ENCODE assay signal across 8 cellular contexts in genomic region chr5:40578501-40579451, GRCh38.
DNase-seq lines count a peak whose midpoint lies in the region; ATAC-seq and TF ChIP-seq lines count a peak whose summit lies in the region.

No MANE protein-coding gene starts in this region.

- H3K14ac ChIP-seq in mesenchymal stem cell (ENCODE audit: low read length in 2 of 2), result no peak overlapping the region

- peak; percentile 96 for ATAC-seq in GM18517 (IDR thresholded peaks at IDR 0.05; ENCODE audit: unreplicated experiment)
- peak; percentile 97 for ATAC-seq in HG02610 (IDR thresholded peaks at IDR 0.05; ENCODE audit: unreplicated experiment)
- peak; percentile 92 for ATAC-seq in PC-3

- no peak overlapping the region for H2BK12ac ChIP-seq in mesenchymal stem cell (ENCODE audit: low read length in 2 of 2)

- H4K91ac ChIP-seq in mesenchymal stem cell (ENCODE audit: low read length), result no peak overlapping the region

- TF ChIP-seq CTCF in PC-3 (conservative IDR thresholded peaks at IDR 0.05; ENCODE audit: low read depth, low read length), result no peak
- TF ChIP-seq CTCF in A673 (conservative IDR thresholded peaks at IDR 0.05; ENCODE audit: low read depth, low read length), result no peak

- H2BK5ac ChIP-seq in mesenchymal stem cell (ENCODE audit: low read depth, low read length, poor library complexity, severe bottlenecking), result no peak overlapping the region

- H3K27me3 ChIP-seq in PC-3 (ENCODE audit: low read length), result no peaks in the 10 kb centered on the region
- H3K27me3 ChIP-seq in mesenchymal stem cell (ENCODE audit: control insufficient read depth in 1 of 2, insufficient read depth in 1 of 2, low read length in 2 of 2), result no peaks in the 10 kb centered on the region
- H3K27me3 ChIP-seq in A673 (replicated peaks; ENCODE audit: insufficient read depth, low read depth, low read length, poor library complexity), result no peaks in the 10 kb centered on the region

- DNase-seq in PC-3 (peak; percentile 80), mesenchymal stem cell (peak; percentile 8), NCI-H1930 (lab: John Stamatoyannopoulos, UW) (no peak), A673 (ENCODE audit: low spot score) (no peak), NCI-H446 (lab: John Stamatoyannopoulos, UW) (no peak), kidney glomerular epithelial cell (lab: John Stamatoyannopoulos, UW) (no peak)

- intact Hi-C loops in PC-3 (cut with micrococcal nuclease) (loop anchor here (5.0 to 10.0 kb wide), 2 partner anchors 76 to 864 kb away; no protein-coding TSS in a partner anchor), A673 (cut with micrococcal nuclease; ENCODE audit: unreplicated experiment) (no loop called here)

- peaks cover 5% of the 10 kb centered on the region for H3F3A ChIP-seq in PC-3 (ENCODE audit: low read length, unreplicated experiment)

- BruUV-seq in PC-3 (replicated peaks; lab: Mats Ljungman, UMichigan) (no TSS peak), A673 (replicated peaks; lab: Mats Ljungman, UMichigan) (no TSS peak)

- WGBS in mesenchymal stem cell, result 82% methylated on average over 8 of the region's 9 CpGs

- POLR2A ChIA-PET in PC-3 (lab: Charles Lee; ENCODE audit: unreplicated experiment) (no interaction called here), A673 (lab: Charles Lee; ENCODE audit: low non-redundant PET) (no interaction called here)

- H2BK120ac ChIP-seq in mesenchymal stem cell (ENCODE audit: low read depth, low read length), result no peak overlapping the region

- H3K4ac ChIP-seq in mesenchymal stem cell (ENCODE audit: low read depth in 1 of 2, low read length in 2 of 2), result no peak overlapping the region

- H3K79me2 ChIP-seq in PC-3 (ENCODE audit: low read length), result no peaks in the 10 kb centered on the region

- H2BK15ac ChIP-seq in mesenchymal stem cell (ENCODE audit: low read depth, poor library complexity, severe bottlenecking), result no peak overlapping the region

- H2AK5ac ChIP-seq in mesenchymal stem cell (ENCODE audit: low read length, severe bottlenecking), result no peak overlapping the region

- CTCF ChIA-PET in PC-3 (lab: Charles Lee) (no interaction called here), A673 (lab: Charles Lee) (no interaction called here)

- H4K20me1 ChIP-seq in PC-3 (ENCODE audit: low read length), result no peaks in the 10 kb centered on the region

- H3K36me3 ChIP-seq in PC-3 (ENCODE audit: low read depth, low read length) (no peaks in the 10 kb centered on the region), mesenchymal stem cell (ENCODE audit: control insufficient read depth in 1 of 2, insufficient read depth in 2 of 2, low read depth in 1 of 2, low read length in 2 of 2) (no peaks in the 10 kb centered on the region), A673 (ENCODE audit: insufficient read depth, low read length, poor library complexity, severe bottlenecking) (no peaks in the 10 kb centered on the region)

- no peaks in the 10 kb centered on the region for H3K9me2 ChIP-seq in PC-3 (replicated peaks; ENCODE audit: low read length)

- H3K9me3 ChIP-seq in PC-3 (ENCODE audit: low read length) (no peaks in the 10 kb centered on the region), mesenchymal stem cell (ENCODE audit: control insufficient read depth, low read length) (no peaks in the 10 kb centered on the region), A673 (ENCODE audit: low read depth, low read length, poor library complexity, severe bottlenecking) (no peaks in the 10 kb centered on the region)

- H3K4me2 ChIP-seq in PC-3 (ENCODE audit: low read length), result peak overlapping the region; percentile 67
- H3K4me2 ChIP-seq in mesenchymal stem cell (ENCODE audit: low read length, poor library complexity, severe bottlenecking), result no peak overlapping the region

- H3K18ac ChIP-seq in mesenchymal stem cell (ENCODE audit: low read depth in 1 of 2, low read length in 2 of 2), result no peak overlapping the region

- H3K4me3 ChIP-seq in PC-3 (ENCODE audit: low read length) (peak overlapping the region; percentile 23; the same call in 1 of the 2 replicates), mesenchymal stem cell (ENCODE audit: insufficient read depth in 1 of 2, low read depth in 1 of 2, low read length in 2 of 2) (no peak overlapping the region), A673 (ENCODE audit: low read depth, low read length, poor library complexity, severe bottlenecking) (no peak overlapping the region)

- H3K4me1 ChIP-seq in PC-3 (ENCODE audit: insufficient read depth, low read length), result peaks cover 30% of the 10 kb centered on the region
- no peaks in the 10 kb centered on the region for H3K4me1 ChIP-seq in mesenchymal stem cell (ENCODE audit: control insufficient read depth, insufficient read depth, low read depth, low read length)
- no peaks in the 10 kb centered on the region for H3K4me1 ChIP-seq in A673 (ENCODE audit: insufficient read depth, low read length, poor library complexity, severe bottlenecking)

- no peaks in the 10 kb centered on the region for H3K79me1 ChIP-seq in mesenchymal stem cell (replicated peaks; ENCODE audit: low read length, poor library complexity, severe bottlenecking)

- no peak overlapping the region for H3K23ac ChIP-seq in mesenchymal stem cell (ENCODE audit: low read length in 2 of 2)

- H2AFZ ChIP-seq in PC-3 (ENCODE audit: low read length) (peak overlapping the region; percentile 13), mesenchymal stem cell (ENCODE audit: low read depth, low read length) (no peak overlapping the region)

- peak overlapping the region; percentile 56 for H3K9ac ChIP-seq in PC-3 (ENCODE audit: low read length)
- H3K9ac ChIP-seq in mesenchymal stem cell (ENCODE audit: low read length), result no peak overlapping the region

- H4K8ac ChIP-seq in mesenchymal stem cell (ENCODE audit: low read length), result no peak overlapping the region

- H3K27ac ChIP-seq in PC-3 (ENCODE audit: low read length) (peak overlapping the region; percentile 88), mesenchymal stem cell (ENCODE audit: low read length, poor library complexity, severe bottlenecking) (no peak overlapping the region), A673 (ENCODE audit: low read depth, low read length, poor library complexity, severe bottlenecking) (no peak overlapping the region)

Comparison
In these comparisons a context has a peak if more than half of its experiments do, and no peak if none do; other contexts are left out.
1. DNase-seq: peak in PC-3 (single experiment) and mesenchymal stem cell (single experiment); none in NCI-H1930 (0 of 2), A673 (single experiment), NCI-H446 (0 of 2) and kidney glomerular epithelial cell (single experiment).
2. Peak in every context shown above with its lines, with median percentiles within 50 percentile points of each other: ATAC-seq.